In genomic region chr15:87354661-87355410, GRCh38 we compare ENCODE assay signal across 1 cellular context.
A peak's percentile ranks its signal among the peaks of the same experiment; 100 is the strongest.
TF ChIP-seq lines count a peak whose summit lies in the region.

No MANE protein-coding gene starts in this region.

TF ChIP-seq in SK-N-SH, 30 proteins besides CTCF, POLR2A, EP300 and RAD21 (continued from another document):
- TF ChIP-seq REST (IDR thresholded peaks at IDR 0.05; ENCODE audit: low read depth, low read length) (no peak), JUND (IDR thresholded peaks at IDR 0.05) (peak; percentile 44)
TF ChIP-seq in SK-N-SH: peak in this region for 6.
